In the genomic region with DNA sequence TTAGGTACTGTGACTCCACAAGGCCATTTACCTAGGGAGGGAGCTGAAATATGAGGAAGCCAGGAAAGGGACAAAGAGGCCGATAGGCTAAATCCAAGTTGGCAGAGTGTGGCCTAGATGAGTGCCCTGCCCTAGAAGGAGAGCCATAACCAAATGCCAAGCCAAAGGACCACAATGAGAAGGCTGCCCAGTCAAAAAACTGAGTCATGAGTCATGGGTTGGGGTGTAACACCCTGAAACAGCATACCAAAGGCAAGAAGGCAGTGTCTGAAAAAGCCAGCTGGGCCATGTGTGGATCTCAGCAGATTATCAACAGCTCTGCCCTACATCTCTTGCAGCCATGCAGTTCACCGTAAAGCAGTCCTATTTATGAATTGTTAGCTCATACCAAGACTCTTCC, we compare ENCODE assay signal across 22 cellular contexts.
A peak's percentile ranks its signal among the peaks of the same experiment; 100 is the strongest.
DNase-seq lines count a peak whose midpoint lies in the region; ATAC-seq and TF ChIP-seq lines count a peak whose summit lies in the region.
"Had no signal": no experiment of that assay in that cellular context is flagged by ENCODE, and none has a peak within 500 bp of the region (broad histone marks: within the 10 kb centered on the region; RNA-seq: fewer than 3 reads in every experiment).

No MANE protein-coding gene starts in this region.

- intact Hi-C loops in left ventricle myocardium superior (cut with micrococcal nuclease): no loop called here
- intact Hi-C loops in right cardiac atrium (cut with DNase I): no loop called here
- intact Hi-C loops in Panc1 (cut with micrococcal nuclease; ENCODE audit: unreplicated experiment): loop anchor here (10.0 kb wide), 2 partner anchors 115 to 135 kb away; no protein-coding TSS in a partner anchor

- H3K27me3 Mint-ChIP-seq in mesothelial cell of epicardium (ENCODE audit: low read depth): no peaks in the 10 kb centered on the region
- H3K27me3 Mint-ChIP-seq: activated CD4-positive, alpha-beta memory T cell treated with anti-CD3 and anti-CD28 coated beads, Interleukin-2, amount 10 ng/mL, durations not matched to agents 7 days and 5 days; activated T-cell treated with anti-CD3 and anti-CD28 coated beads, Interleukin-2, amount 50 U/mL, for 24 hours; CD4-positive, alpha-beta T cell had no signal

- H3K9ac ChIP-seq in fibroblast of lung (ENCODE audit: insufficient read depth, low read length) (no peak overlapping the region), smooth muscle cell (ENCODE audit: low read depth) (no peak overlapping the region)

- H3K4me1 ChIP-seq in right cardiac atrium (ENCODE audit: control insufficient read depth, insufficient read depth, low read length): no peaks in the 10 kb centered on the region
- H3K4me1 ChIP-seq in Panc1 (ENCODE audit: control insufficient read depth, insufficient read depth, low read length): peaks cover 27% of the 10 kb centered on the region
- peaks cover 4% of the 10 kb centered on the region for H3K4me1 ChIP-seq in fibroblast of lung (ENCODE audit: control insufficient read depth, extremely low read depth, insufficient read depth, low read length)
- no peaks in the 10 kb centered on the region for H3K4me1 ChIP-seq in smooth muscle cell (ENCODE audit: low read depth)
- H3K4me1 ChIP-seq: gastroesophageal sphincter, spleen, vagina had no signal

- H3K4me2 ChIP-seq in fibroblast of lung (ENCODE audit: extremely low read depth, insufficient read depth, low read length) (no peak overlapping the region), smooth muscle cell (no peak overlapping the region)

- H3K4me3 Mint-ChIP-seq in mesothelial cell of epicardium: no peak overlapping the region
- H3K4me3 Mint-ChIP-seq: activated CD4-positive, alpha-beta memory T cell treated with anti-CD3 and anti-CD28 coated beads, Interleukin-2, amount 10 ng/mL, durations not matched to agents 7 days and 5 days; activated T-cell treated with anti-CD3 and anti-CD28 coated beads, Interleukin-2, amount 50 U/mL, for 24 hours; CD4-positive, alpha-beta T cell; H9; neural crest cell; T-helper 1 cell treated with Interleukin-12 subunit alpha and Interleukin-12 subunit beta and Interleukin-4 antibody, amounts not matched to agents 30 μg/mL and 1 μg/mL, for 36 hours had no signal

- H3K36me3 ChIP-seq in Panc1 (ENCODE audit: control insufficient read depth, insufficient read depth, low read length) (no peaks in the 10 kb centered on the region), fibroblast of lung (ENCODE audit: control insufficient read depth, insufficient read depth, low read length) (no peaks in the 10 kb centered on the region), smooth muscle cell (ENCODE audit: low read depth) (no peaks in the 10 kb centered on the region)
- H3K36me3 ChIP-seq: gastroesophageal sphincter, spleen, vagina had no signal

- CTCF ChIA-PET in Panc1 (lab: Charles Lee): no interaction called here

- no peaks in the 10 kb centered on the region for H3F3A ChIP-seq in smooth muscle cell (ENCODE audit: low read depth)

- TF ChIP-seq CTCF in Panc1 (IDR thresholded peaks at IDR 0.05): no peak
- TF ChIP-seq CTCF in fibroblast of lung (conservative IDR thresholded peaks at IDR 0.05 in 1 of 2, IDR thresholded peaks at IDR 0.05 in 1 of 2; ENCODE audit: low read depth in 1 of 2, low read length in 2 of 2): no peak
- TF ChIP-seq CTCF in smooth muscle cell (IDR thresholded peaks at IDR 0.05; ENCODE audit: borderline replicate concordance, insufficient read depth, poor library complexity, severe bottlenecking): no peak
- TF ChIP-seq CTCF in mesothelial cell of epicardium (IDR thresholded peaks at IDR 0.05; ENCODE audit: unreplicated experiment): no peak

- no peaks in the 10 kb centered on the region for H3K9me3 Mint-ChIP-seq in mesothelial cell of epicardium
- H3K9me3 Mint-ChIP-seq: activated CD4-positive, alpha-beta memory T cell treated with anti-CD3 and anti-CD28 coated beads, Interleukin-2, amount 10 ng/mL, durations not matched to agents 7 days and 5 days; activated T-cell treated with anti-CD3 and anti-CD28 coated beads, Interleukin-2, amount 50 U/mL, for 24 hours; CD4-positive, alpha-beta T cell; H9; neural crest cell; T-helper 1 cell treated with Interleukin-12 subunit alpha and Interleukin-12 subunit beta and Interleukin-4 antibody, amounts not matched to agents 30 μg/mL and 1 μg/mL, for 36 hours had no signal

- BruUV-seq in Panc1 (replicated peaks; lab: Mats Ljungman, UMichigan): no TSS peak

- H3K4me3 ChIP-seq in right cardiac atrium (ENCODE audit: low read length): no peak overlapping the region
- no peak overlapping the region for H3K4me3 ChIP-seq in Panc1 (ENCODE audit: low read depth in 2 of 2, low read length in 2 of 2)
- no peak overlapping the region for H3K4me3 ChIP-seq in fibroblast of lung (replicated peaks in 1 of 4; ENCODE audit: control extremely low read depth in 1 of 4, insufficient read depth in 1 of 4, low read depth in 3 of 4, low read length in 4 of 4)
- no peak overlapping the region for H3K4me3 ChIP-seq in smooth muscle cell
- H3K4me3 ChIP-seq: gastroesophageal sphincter, K562, spleen, vagina had no signal

- H3K9me3 ChIP-seq in right cardiac atrium (ENCODE audit: control insufficient read depth, low read length) (no peaks in the 10 kb centered on the region), Panc1 (ENCODE audit: control insufficient read depth, insufficient read depth, low read depth, low read length) (peaks cover 22% of the 10 kb centered on the region; the same call in 1 of the 2 replicates), fibroblast of lung (ENCODE audit: control insufficient read depth, insufficient read depth, low read depth, low read length) (no peaks in the 10 kb centered on the region), smooth muscle cell (replicated peaks; ENCODE audit: low read depth) (no peaks in the 10 kb centered on the region)
- H3K9me3 ChIP-seq: gastroesophageal sphincter, spleen, vagina had no signal

- H3K79me2 ChIP-seq in fibroblast of lung (ENCODE audit: control insufficient read depth, insufficient read depth, low read length) (no peaks in the 10 kb centered on the region), smooth muscle cell (ENCODE audit: low read depth) (no peaks in the 10 kb centered on the region)

- in situ Hi-C loops in Panc1 (cut with HindIII; ENCODE audit: low pct_unique_long_range_greater_than_20kb, low sequenced_read_pairs): no loop called here

- no peak overlapping the region for H3K27ac Mint-ChIP-seq in mesothelial cell of epicardium
- H3K27ac Mint-ChIP-seq: activated CD4-positive, alpha-beta memory T cell treated with anti-CD3 and anti-CD28 coated beads, Interleukin-2, amount 10 ng/mL, durations not matched to agents 7 days and 5 days; activated T-cell treated with anti-CD3 and anti-CD28 coated beads, Interleukin-2, amount 50 U/mL, for 24 hours; CD4-positive, alpha-beta T cell; H9; T-helper 1 cell treated with Interleukin-12 subunit alpha and Interleukin-12 subunit beta and Interleukin-4 antibody, amounts not matched to agents 30 μg/mL and 1 μg/mL, for 36 hours had no signal

- no peak for DNase-seq in left ventricle myocardium superior
- no peak for DNase-seq in right cardiac atrium
- DNase-seq in Panc1 (ENCODE audit: low read depth, low spot score): no peak
- DNase-seq in fibroblast of lung (ENCODE audit: low read depth in 2 of 2): peak in 1 of 2 donors; percentile 51
- no peak for DNase-seq in smooth muscle cell (lab: John Stamatoyannopoulos, UW; ENCODE audit: unreplicated experiment)
- no peak for DNase-seq in mesothelial cell of epicardium (ENCODE audit: low spot score in 2 of 2, unreplicated experiment in 2 of 2)
- no peak for DNase-seq in SKM-1 treated with dmso at 0.1 percent for 144 hours (lab: John Stamatoyannopoulos, UW; ENCODE audit: unreplicated experiment)
- DNase-seq in NCI-H1092 treated with DMSO at 0.1 percent for 48 hours (lab: John Stamatoyannopoulos, UW): no peak
- DNase-seq: activated CD4-positive, alpha-beta memory T cell treated with anti-CD3 and anti-CD28 coated beads, Interleukin-2, amount 10 ng/mL, durations not matched to agents 7 days and 5 days; activated naive CD4-positive, alpha-beta T cell treated with anti-CD3 and anti-CD28 coated beads, Interleukin-2, amount 50 U/mL, for 16 hours; activated T-cell treated with anti-CD3 and anti-CD28 coated beads, Interleukin-2, amount 50 U/mL, for 24 hours; CD4-positive, alpha-beta T cell; DMS153; H9; NCI-H2029 treated with DMSO at 0.1 percent for 48 hours; spleen had no signal

- ATAC-seq in left ventricle myocardium superior (peak; percentile 33), right cardiac atrium (no peak), Panc1 (no peak)
- ATAC-seq: gastroesophageal sphincter, K562, Right ventricle myocardium inferior had no signal

- POLR2A ChIA-PET in Panc1 (lab: Charles Lee): no interaction called here

- H4K20me1 ChIP-seq in fibroblast of lung (ENCODE audit: control insufficient read depth, extremely low read depth, insufficient read depth, low read length): no peaks in the 10 kb centered on the region
- H4K20me1 ChIP-seq in smooth muscle cell (ENCODE audit: low read depth): no peaks in the 10 kb centered on the region

- 49% methylated on average over 2 of the region's 2 CpGs for WGBS in right cardiac atrium
- WGBS in smooth muscle cell (ENCODE audit: low lambda C conversion rate): 55% methylated on average over 2 of the region's 2 CpGs

- no peaks in the 10 kb centered on the region for H3K36me3 Mint-ChIP-seq in mesothelial cell of epicardium

- H3K27me3 ChIP-seq in right cardiac atrium (ENCODE audit: control insufficient read depth, insufficient read depth) (no peaks in the 10 kb centered on the region), Panc1 (ENCODE audit: control insufficient read depth, insufficient read depth, low read length) (no peaks in the 10 kb centered on the region), fibroblast of lung (ENCODE audit: control insufficient read depth, insufficient read depth, low read length) (no peaks in the 10 kb centered on the region), smooth muscle cell (ENCODE audit: low read depth) (no peaks in the 10 kb centered on the region)
- H3K27me3 ChIP-seq: gastroesophageal sphincter, spleen, vagina had no signal

- H3K27ac ChIP-seq in right cardiac atrium (ENCODE audit: low read length) (no peak overlapping the region), Panc1 (ENCODE audit: low read length) (peak overlapping the region; percentile 97), fibroblast of lung (ENCODE audit: insufficient read depth, low read length) (peak overlapping the region; percentile 10), smooth muscle cell (ENCODE audit: low read depth) (no peak overlapping the region)
- H3K27ac ChIP-seq: gastroesophageal sphincter, spleen, vagina had no signal

- peak overlapping the region; percentile 14 for H2AFZ ChIP-seq in fibroblast of lung (ENCODE audit: low read length)
- H2AFZ ChIP-seq in smooth muscle cell (ENCODE audit: low read depth): no peak overlapping the region

- no peaks in the 10 kb centered on the region for H3K4me1 Mint-ChIP-seq in mesothelial cell of epicardium
- H3K4me1 Mint-ChIP-seq: activated CD4-positive, alpha-beta memory T cell treated with anti-CD3 and anti-CD28 coated beads, Interleukin-2, amount 10 ng/mL, durations not matched to agents 7 days and 5 days had no signal

Comparison
In these comparisons a context has a peak if more than half of its experiments do, and no peak if none do; other contexts are left out.
1. H3K27ac ChIP-seq: peak in Panc1 (single experiment) and fibroblast of lung (single experiment); none in right cardiac atrium (single experiment) and smooth muscle cell (single experiment).